ENCODE assay signal across 8 cellular contexts in the genomic region with DNA sequence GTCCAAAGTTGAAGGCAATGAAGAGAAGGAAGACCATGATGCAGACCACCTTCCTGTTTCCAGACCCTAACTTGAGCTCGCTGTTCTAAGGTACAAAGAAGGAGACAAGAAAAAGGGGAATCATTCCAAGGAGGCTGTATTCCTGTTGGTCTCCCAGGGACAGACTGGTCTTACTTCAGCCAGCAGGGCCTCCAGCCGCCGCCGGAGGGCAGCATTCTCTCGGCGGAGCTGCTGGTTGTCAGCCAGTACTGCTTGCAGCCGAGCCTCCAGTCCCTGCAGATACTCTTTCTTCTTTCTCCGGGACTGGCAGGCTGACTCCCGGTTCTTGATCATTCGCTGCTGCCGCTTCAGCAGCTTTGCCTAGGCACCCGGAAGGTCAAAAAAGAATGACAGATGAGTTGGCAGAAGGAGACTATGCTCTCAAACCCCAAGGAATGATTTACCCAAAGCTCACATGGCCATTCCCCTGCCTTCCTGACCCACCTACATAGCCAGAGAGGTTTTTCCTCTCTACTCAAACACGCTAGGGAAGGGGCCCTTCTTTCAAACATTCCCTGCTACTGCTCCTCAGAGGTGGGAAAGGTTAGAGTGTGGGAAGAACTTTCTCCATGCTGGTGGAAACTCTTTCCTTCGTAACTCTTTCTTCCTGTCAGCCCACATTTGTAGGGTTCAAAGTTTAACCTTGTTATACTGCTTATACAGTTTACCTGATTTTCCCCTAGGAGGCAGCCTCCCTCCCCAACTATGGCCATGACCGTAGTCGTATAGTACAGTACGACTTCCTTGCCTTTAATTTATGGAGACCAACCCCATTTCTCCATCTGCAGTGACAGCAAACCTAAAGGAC. TPM values are rescaled to one million over a fixed set of nuclear protein-coding genes. Genes with fewer than 3 reads are reported as not detected.
A peak's percentile ranks its signal among the peaks of the same experiment; 100 is the strongest.
DNase-seq lines count a peak whose midpoint lies in the region; ATAC-seq and TF ChIP-seq lines count a peak whose summit lies in the region.

No MANE protein-coding gene starts in this region.

- DNase-seq in GF-D8 (lab: John Stamatoyannopoulos, UW), result peak; percentile 32
- DNase-seq in NCI-H1092 treated with DMSO at 0.1 percent for 48 hours (lab: John Stamatoyannopoulos, UW), result peak; percentile 51
- DNase-seq in SW480 (ENCODE audit: low spot score), result peak; percentile 68
- DNase-seq in activated naive CD8-positive, alpha-beta T cell treated with anti-CD3 and anti-CD28 coated beads for 36 hours, result peak; percentile 73
- DNase-seq in glomerular visceral epithelial cell (ENCODE audit: extremely low spot score), result peak; percentile 87
- peak; percentile 85 to 94 (median 92) for DNase-seq in ovary
- DNase-seq in thoracic aorta (ENCODE audit: low spot score), result no peak

- ATAC-seq in thoracic aorta (ENCODE audit: insufficient number of reproducible peaks, low FRiP score, low read depth) (no peak), HG03135 (IDR thresholded peaks at IDR 0.05; ENCODE audit: unreplicated experiment) (no peak)

- H3K27me3 ChIP-seq in ovary (no peaks in the 10 kb centered on the region), thoracic aorta (replicated peaks; ENCODE audit: insufficient read depth) (no peaks in the 10 kb centered on the region)

- no peaks in the 10 kb centered on the region for H3K9me3 ChIP-seq in ovary
- H3K9me3 ChIP-seq in thoracic aorta, result no peaks in the 10 kb centered on the region

- peak; percentile 18 for TF ChIP-seq POLR2A in ovary (IDR thresholded peaks at IDR 0.05)

- H3K9me3 Mint-ChIP-seq in activated naive CD8-positive, alpha-beta T cell treated with anti-CD3 and anti-CD28 coated beads for 36 hours, result no peaks in the 10 kb centered on the region

- H3K4me3 Mint-ChIP-seq in activated naive CD8-positive, alpha-beta T cell treated with anti-CD3 and anti-CD28 coated beads for 36 hours, result no peak overlapping the region

- no peak overlapping the region for H3K4me3 ChIP-seq in ovary
- H3K4me3 ChIP-seq in thoracic aorta, result no peak overlapping the region

- TF ChIP-seq CTCF in ovary (IDR thresholded peaks at IDR 0.05) (peak; percentile 92 to 93 (median 92)), thoracic aorta (IDR thresholded peaks at IDR 0.05) (peak; percentile 89)

- H3K4me1 ChIP-seq in ovary (ENCODE audit: insufficient read depth), result peaks cover 1% of the 10 kb centered on the region
- H3K4me1 ChIP-seq in thoracic aorta (ENCODE audit: control insufficient read depth in 1 of 2, low read depth in 2 of 2), result peaks cover 2 to 16% of the 10 kb centered on the region in 2 donors

- H3K27ac Mint-ChIP-seq in activated naive CD8-positive, alpha-beta T cell treated with anti-CD3 and anti-CD28 coated beads for 36 hours, result no peak overlapping the region

- intact Hi-C loops in ovary (cut with DNase I), result loop anchor here (2.0 to 10.0 kb wide), 3 partner anchors 36 to 214 kb away; a partner anchor contains a TSS

- no peaks in the 10 kb centered on the region for H3K27me3 Mint-ChIP-seq in activated naive CD8-positive, alpha-beta T cell treated with anti-CD3 and anti-CD28 coated beads for 36 hours

- H3K4me1 Mint-ChIP-seq in activated naive CD8-positive, alpha-beta T cell treated with anti-CD3 and anti-CD28 coated beads for 36 hours, result peaks cover 3% of the 10 kb centered on the region

- no peaks in the 10 kb centered on the region for H3K36me3 ChIP-seq in ovary
- peaks cover 63% of the 10 kb centered on the region for H3K36me3 ChIP-seq in thoracic aorta

- no peak for TF ChIP-seq EP300 in ovary (IDR thresholded peaks at IDR 0.05)

- 9 to 10% (median 10%) methylated on average over 17 of the region's 17 CpGs for WGBS in ovary, 3 donors

- H3K36me3 Mint-ChIP-seq in activated naive CD8-positive, alpha-beta T cell treated with anti-CD3 and anti-CD28 coated beads for 36 hours, result peaks cover 11% of the 10 kb centered on the region

- peak overlapping the region; percentile 32 to 58 for H3K27ac ChIP-seq in ovary
- H3K27ac ChIP-seq in thoracic aorta, result peak overlapping the region in 1 of 2 donors; percentile 34

RNA-seq across cellular contexts. Expression of a gene that starts 9.0 kb away (rescaled TPM):
- 10 to 100 TPM; 50.4 to 53.5 TPM for total RNA-seq in activated naive CD8-positive, alpha-beta T cell treated with anti-CD3 and anti-CD28 coated beads for 36 hours
- total RNA-seq in ovary, result 100 to 1,000 TPM in 1 of 7 donors, 10 to 100 TPM in 6; 27.8 to 100 (median 84.5) TPM
- polyA plus RNA-seq in ovary, result 10 to 100 TPM; 37.9 to 70.3 TPM
- total RNA-seq in thoracic aorta, result 10 to 100 TPM; 38.2 to 60.9 TPM

RNA-seq across cellular contexts. Expression of a gene that starts 9.9 kb away (rescaled TPM):
- total RNA-seq in activated naive CD8-positive, alpha-beta T cell treated with anti-CD3 and anti-CD28 coated beads for 36 hours, result 1 to 10 TPM in 1 of 2 experiments, under 1 TPM in 1; 0.43 to 1.2 TPM
- total RNA-seq in ovary (100 to 1,000 TPM in 6 of 7 donors, 10 to 100 TPM in 1; 58.5 to 334 (median 205) TPM), thoracic aorta (100 to 1,000 TPM; 194 to 210 TPM)
- 100 to 1,000 TPM in 1 of 2 donors, 10 to 100 TPM in 1; 13.3 to 114 TPM for polyA plus RNA-seq in ovary

RNA-seq across cellular contexts. Expression of a gene that starts 11.1 kb away (rescaled TPM):
- total RNA-seq in activated naive CD8-positive, alpha-beta T cell treated with anti-CD3 and anti-CD28 coated beads for 36 hours, result 1 to 10 TPM; 5.8 to 6.8 TPM
- total RNA-seq in ovary (1 to 10 TPM; 1.7 to 4.6 (median 4.1) TPM), thoracic aorta (1 to 10 TPM in 1 of 2 donors, under 1 TPM in 1; 0.41 to 3.2 TPM)
- 1 to 10 TPM; 4.2 to 5.5 TPM for polyA plus RNA-seq in ovary

RNA-seq across cellular contexts. Expression of a gene that starts 32.7 kb away (rescaled TPM):
- 1 to 10 TPM; 1.4 to 1.5 TPM for total RNA-seq in activated naive CD8-positive, alpha-beta T cell treated with anti-CD3 and anti-CD28 coated beads for 36 hours
- total RNA-seq in ovary (10 to 100 TPM in 5 of 7 donors, 1 to 10 TPM in 2; 2.4 to 44.1 (median 28.0) TPM), thoracic aorta (1 to 10 TPM; 3.8 to 6.8 TPM)
- polyA plus RNA-seq in ovary, result 10 to 100 TPM; 16.3 to 27.7 TPM

RNA-seq across cellular contexts. Expression of a gene that starts 34.9 kb away (rescaled TPM):
- total RNA-seq in activated naive CD8-positive, alpha-beta T cell treated with anti-CD3 and anti-CD28 coated beads for 36 hours, result 10 to 100 TPM; 19.5 to 24.4 TPM
- total RNA-seq in ovary (10 to 100 TPM; 33.5 to 63.9 (median 43.9) TPM), thoracic aorta (10 to 100 TPM; 21.8 to 42.0 TPM)
- polyA plus RNA-seq in ovary, result 10 to 100 TPM; 34.4 to 53.1 TPM

Comparison
In these comparisons a context has a peak if more than half of its experiments do, and no peak if none do; other contexts are left out.
1. RNA of a gene that starts 9.9 kb away (total RNA-seq): 194 to 210 TPM in thoracic aorta and 58.5 to 334 TPM in ovary; 0.43 to 1.2 TPM in activated naive CD8-positive, alpha-beta T cell treated with anti-CD3 and anti-CD28 coated beads for 36 hours; every median in the first group is over 10 times any median in the second.